Comparison of ENCODE assay signal across 29 cellular contexts in genomic region chr22:19412478-19412877, GRCh38. TPM values are rescaled to one million over a fixed set of nuclear protein-coding genes. Genes with fewer than 3 reads are reported as not detected.
DNase-seq lines count a peak whose midpoint lies in the region; ATAC-seq, FAIRE-seq and TF ChIP-seq lines count a peak whose summit lies in the region.
"Had no signal": no experiment of that assay in that cellular context is flagged by ENCODE, and none has a peak within 500 bp of the region (broad histone marks: within the 10 kb centered on the region; RNA-seq: fewer than 3 reads in every experiment).

No MANE protein-coding gene starts in this region.

- no peak for TF ChIP-seq EP300 in H1 (IDR thresholded peaks at IDR 0.05; ENCODE audit: borderline replicate concordance in 1 of 2, low read depth in 2 of 2, low read length in 2 of 2)

- 91% methylated on average over 4 of the region's 4 CpGs; no CpG with 5 or more reads in 1 of the 2 experiments for WGBS in H1 (ENCODE audit: extremely low coverage in 1 of 2, insufficient coverage in 1 of 2, insufficient read length in 1 of 2, insufficient replicate concordance in 2 of 2, low coverage in 1 of 2, low lambda C conversion rate in 2 of 2, missing lambda C conversion rate in 1 of 2), 2 experiments
- WGBS in thyroid gland, 2 donors, result 18 to 30% methylated on average over 4 of the region's 4 CpGs

- no peaks in the 10 kb centered on the region for H3K27me3 ChIP-seq in H1 (replicated peaks in 1 of 4; ENCODE audit: control insufficient read depth in 3 of 4, extremely low read depth in 1 of 4, insufficient read depth in 3 of 4, low read length in 3 of 4)
- H3K27me3 ChIP-seq in thyroid gland, result no peaks in the 10 kb centered on the region
- H3K27me3 ChIP-seq: body of pancreas had no signal

- peak overlapping the region; percentile 2 for H3K27ac Mint-ChIP-seq in activated CD4-positive, alpha-beta T cell treated with anti-CD3 and anti-CD28 coated beads, Interleukin-2, amount 10 ng/mL, durations not matched to agents 24 days and 14 days
- peak overlapping the region in 2 of 3 donors; percentile 36 to 41 for H3K27ac Mint-ChIP-seq in IgD-negative memory B cell
- no peak overlapping the region for H3K27ac Mint-ChIP-seq in stimulated activated naive B cell treated with anti-CD40 and anti-IgM and Interleukin-4, amounts not matched to agents 10 μg/mL and 1 μg/mL and 100 μg/mL, for 72 hours
- H3K27ac Mint-ChIP-seq: CD8-positive, alpha-beta T cell had no signal

- no peak for TF ChIP-seq CTCF in H1 (IDR thresholded peaks at IDR 0.05; ENCODE audit: control extremely low read depth in 1 of 3, insufficient read depth in 1 of 3, low read depth in 1 of 3, low read length in 3 of 3)
- TF ChIP-seq CTCF in thyroid gland (IDR thresholded peaks at IDR 0.05), result no peak

- H3K4me1 ChIP-seq in H1 (replicated peaks in 1 of 4; ENCODE audit: control insufficient read depth in 3 of 4, insufficient read depth in 4 of 4, low read length in 3 of 4) (no peaks in the 10 kb centered on the region; a peak in 1 of 7 replicates), thyroid gland (peaks cover 71 to 91% of the 10 kb centered on the region in 2 donors)
- H3K4me1 ChIP-seq: A549 had no signal

- no peaks in the 10 kb centered on the region for H3K9me3 ChIP-seq in H1 (ENCODE audit: insufficient read depth in 2 of 2, low read depth in 1 of 2, low read length in 1 of 2)
- no peaks in the 10 kb centered on the region for H3K9me3 ChIP-seq in thyroid gland
- H3K9me3 ChIP-seq: A549, body of pancreas, psoas muscle had no signal

- H3K9ac ChIP-seq in H1 (replicated peaks in 1 of 4; ENCODE audit: extremely low read depth in 1 of 4, low read depth in 3 of 4, low read length in 3 of 4), result no peak overlapping the region; a peak in 1 of 7 replicates

- CTCF ChIA-PET in H1 (lab: Charles Lee; ENCODE audit: partially characterized antibody), result interaction anchor here (0.5 to 1.2 kb wide), 3 partner anchors 20 to 55 kb away, joined by 3 to 6 read pairs (median 4); no protein-coding TSS in a partner anchor

- H3K9me3 Mint-ChIP-seq in activated CD4-positive, alpha-beta T cell treated with anti-CD3 and anti-CD28 coated beads, Interleukin-2, amount 10 ng/mL, durations not matched to agents 24 days and 14 days, result no peaks in the 10 kb centered on the region
- no peaks in the 10 kb centered on the region for H3K9me3 Mint-ChIP-seq in IgD-negative memory B cell
- no peaks in the 10 kb centered on the region for H3K9me3 Mint-ChIP-seq in stimulated activated naive B cell treated with anti-CD40 and anti-IgM and Interleukin-4, amounts not matched to agents 10 μg/mL and 1 μg/mL and 100 μg/mL, for 72 hours
- H3K9me3 Mint-ChIP-seq: activated T-cell treated with anti-CD3 and anti-CD28 coated beads, Interleukin-2, amount 50 U/mL, for 24 hours; CD8-positive, alpha-beta T cell; naive thymus-derived CD4-positive, alpha-beta T cell had no signal

- H3K27ac ChIP-seq in H1 (ENCODE audit: low read depth, low read length), result no peak overlapping the region
- H3K27ac ChIP-seq in thyroid gland, result peak overlapping the region; percentile 84 to 97 (median 89)
- H3K27ac ChIP-seq: A549, body of pancreas, psoas muscle had no signal

- H3K4me2 ChIP-seq in H1 (ENCODE audit: insufficient read depth in 1 of 2, low read depth in 2 of 2, low read length in 2 of 2), result no peak overlapping the region
- H3K4me2 ChIP-seq: A549 had no signal

- no peak for ATAC-seq in stimulated activated naive B cell treated with anti-CD40 and anti-IgM and Interleukin-4, amounts not matched to agents 10 μg/mL and 1 μg/mL and 100 μg/mL, for 72 hours (replicated peaks)
- ATAC-seq in GM21737 (IDR thresholded peaks at IDR 0.05; ENCODE audit: unreplicated experiment), result no peak
- ATAC-seq: A549; body of pancreas; CD8-positive, alpha-beta T cell; HCT116; naive thymus-derived CD4-positive, alpha-beta T cell; psoas muscle had no signal

- H2BK12ac ChIP-seq in H1 (ENCODE audit: low read depth, low read length), result 0 out of 2 replicates have a peak overlapping the region, but pooled peaks have one; percentile 52

- no peak overlapping the region for H4K8ac ChIP-seq in H1 (ENCODE audit: extremely low read depth, insufficient read depth, low read length)

- no peak overlapping the region for H3K56ac ChIP-seq in H1 (replicated peaks; ENCODE audit: insufficient read length, low read depth, low read length)

- TF ChIP-seq POLR2A in H1 (IDR thresholded peaks at IDR 0.05; ENCODE audit: control extremely low read depth in 1 of 2, low read depth in 2 of 2, low read length in 2 of 2), result no peak
- peak in 1 of 2 donors; percentile 82 for TF ChIP-seq POLR2A in thyroid gland (IDR thresholded peaks at IDR 0.05)

- peaks cover 10 to 67% of the 10 kb centered on the region in 2 experiments for H3K79me2 ChIP-seq in H1 (ENCODE audit: control insufficient read depth in 1 of 2, insufficient read depth in 2 of 2, low read length in 2 of 2)

- H2BK15ac ChIP-seq in H1 (ENCODE audit: low read length), result no peak overlapping the region

- no peak overlapping the region for H4K5ac ChIP-seq in H1 (ENCODE audit: insufficient read length, low read depth, low read length)

- intact Hi-C loops in activated CD4-positive, alpha-beta T cell treated with anti-CD3 and anti-CD28 coated beads, Interleukin-2, amount 10 ng/mL, durations not matched to agents 24 days and 14 days (cut with micrococcal nuclease), result no loop called here
- intact Hi-C loops in thyroid gland (cut with DNase I), result no loop called here

- H3K4me3 ChIP-seq in H1 (ENCODE audit: extremely low read depth in 1 of 4, insufficient read depth in 2 of 4, low read depth in 3 of 4, low read length in 4 of 4) (no peak overlapping the region), thyroid gland (replicated peaks in 1 of 3) (no peak overlapping the region)
- H3K4me3 ChIP-seq: A549, body of pancreas, lung, psoas muscle had no signal

- no peak overlapping the region for H4K91ac ChIP-seq in H1 (replicated peaks; ENCODE audit: insufficient read length, low read length)

- no peak overlapping the region for H3K23ac ChIP-seq in H1 (ENCODE audit: insufficient read length)

- no peaks in the 10 kb centered on the region for H3K23me2 ChIP-seq in H1 (ENCODE audit: low read depth, low read length)

- H3K14ac ChIP-seq in H1 (ENCODE audit: insufficient read length), result no peak overlapping the region

- no peak overlapping the region for H2BK5ac ChIP-seq in H1 (ENCODE audit: low read depth, low read length)

- H3K4me1 Mint-ChIP-seq in activated CD4-positive, alpha-beta T cell treated with anti-CD3 and anti-CD28 coated beads, Interleukin-2, amount 10 ng/mL, durations not matched to agents 24 days and 14 days, result peaks cover 19% of the 10 kb centered on the region
- peaks cover 4 to 17% (median 13%) of the 10 kb centered on the region in 3 donors for H3K4me1 Mint-ChIP-seq in IgD-negative memory B cell
- H3K4me1 Mint-ChIP-seq in stimulated activated naive B cell treated with anti-CD40 and anti-IgM and Interleukin-4, amounts not matched to agents 10 μg/mL and 1 μg/mL and 100 μg/mL, for 72 hours, result peaks cover 13 to 18% of the 10 kb centered on the region in 2 donors

- H3K27me3 Mint-ChIP-seq in activated CD4-positive, alpha-beta T cell treated with anti-CD3 and anti-CD28 coated beads, Interleukin-2, amount 10 ng/mL, durations not matched to agents 24 days and 14 days, result no peaks in the 10 kb centered on the region
- no peaks in the 10 kb centered on the region for H3K27me3 Mint-ChIP-seq in IgD-negative memory B cell
- no peaks in the 10 kb centered on the region for H3K27me3 Mint-ChIP-seq in stimulated activated naive B cell treated with anti-CD40 and anti-IgM and Interleukin-4, amounts not matched to agents 10 μg/mL and 1 μg/mL and 100 μg/mL, for 72 hours
- H3K27me3 Mint-ChIP-seq: activated T-cell treated with anti-CD3 and anti-CD28 coated beads, Interleukin-2, amount 50 U/mL, for 24 hours; naive thymus-derived CD4-positive, alpha-beta T cell had no signal

- H2BK120ac ChIP-seq in H1 (replicated peaks; ENCODE audit: low read depth, low read length), result no peak overlapping the region

- H3K4ac ChIP-seq in H1 (replicated peaks; ENCODE audit: insufficient read length, low read depth, low read length), result no peak overlapping the region

- no peak overlapping the region for H3K4me3 Mint-ChIP-seq in activated CD4-positive, alpha-beta T cell treated with anti-CD3 and anti-CD28 coated beads, Interleukin-2, amount 10 ng/mL, durations not matched to agents 24 days and 14 days
- no peak overlapping the region for H3K4me3 Mint-ChIP-seq in IgD-negative memory B cell
- no peak overlapping the region for H3K4me3 Mint-ChIP-seq in stimulated activated naive B cell treated with anti-CD40 and anti-IgM and Interleukin-4, amounts not matched to agents 10 μg/mL and 1 μg/mL and 100 μg/mL, for 72 hours
- H3K4me3 Mint-ChIP-seq: activated T-cell treated with anti-CD3 and anti-CD28 coated beads, Interleukin-2, amount 50 U/mL, for 24 hours; CD8-positive, alpha-beta T cell; naive thymus-derived CD4-positive, alpha-beta T cell had no signal

- peaks cover 26% of the 10 kb centered on the region for H3K36me3 Mint-ChIP-seq in activated CD4-positive, alpha-beta T cell treated with anti-CD3 and anti-CD28 coated beads, Interleukin-2, amount 10 ng/mL, durations not matched to agents 24 days and 14 days (ENCODE audit: low read depth)
- peaks cover 6% of the 10 kb centered on the region for H3K36me3 Mint-ChIP-seq in IgD-negative memory B cell
- peaks cover 20 to 32% of the 10 kb centered on the region in 2 donors for H3K36me3 Mint-ChIP-seq in stimulated activated naive B cell treated with anti-CD40 and anti-IgM and Interleukin-4, amounts not matched to agents 10 μg/mL and 1 μg/mL and 100 μg/mL, for 72 hours

- H3K18ac ChIP-seq in H1 (ENCODE audit: extremely low read depth, low read length), result 0 out of 2 replicates have a peak overlapping the region, but pooled peaks have one; percentile 63

- no peak for FAIRE-seq in H1 (lab: Jason Lieb, UNC)
- FAIRE-seq: A549, GM12892, RCC 7860 had no signal

- POLR2A ChIA-PET in H1 (lab: Charles Lee; ENCODE audit: partially characterized antibody), result interaction anchor here (1.3 to 4.8 kb wide), 3 partner anchors 13 to 19 kb away, joined by 3 to 24 read pairs (median 14); partner anchors contain the start of genes HIRA and MRPL40

- H2BK20ac ChIP-seq in H1 (ENCODE audit: low read length), result no peak overlapping the region

- H3K36me3 ChIP-seq in H1 (ENCODE audit: control insufficient read depth in 2 of 4, insufficient read depth in 4 of 4, low read length in 3 of 4) (peaks cover 5 to 19% (median 13%) of the 10 kb centered on the region in 4 experiments; a peak in 7 of 8 replicates), thyroid gland (peaks cover 15 to 20% of the 10 kb centered on the region in 2 donors)

- no peak for TF ChIP-seq RAD21 in H1 (IDR thresholded peaks at IDR 0.05 in 1 of 2, conservative IDR thresholded peaks at IDR 0.05 in 1 of 2; ENCODE audit: low read depth in 2 of 2, low read length in 2 of 2)

- no peak overlapping the region for H2AFZ ChIP-seq in H1 (ENCODE audit: low read length)

- H3K79me1 ChIP-seq in H1 (ENCODE audit: low read depth, low read length), result peaks cover 20% of the 10 kb centered on the region

- no peak for DNase-seq in activated CD4-positive, alpha-beta T cell treated with anti-CD3 and anti-CD28 coated beads, Interleukin-2, amount 10 ng/mL, durations not matched to agents 24 days and 14 days
- no peak for DNase-seq in activated CD4-positive, alpha-beta T cell treated with anti-CD3 and anti-CD28 coated beads, Interleukin-2, amount 50 U/mL, for 4 hours
- DNase-seq in H1 (ENCODE audit: low read depth in 1 of 2, low spot score in 2 of 2), result no peak
- peak; percentile 78 to 88 for DNase-seq in thyroid gland
- no peak for DNase-seq in stimulated activated naive B cell treated with anti-CD40 and anti-IgM and Interleukin-4, amounts not matched to agents 10 μg/mL and 1 μg/mL and 100 μg/mL, for 72 hours
- no peak for DNase-seq in T-helper 2 cell
- DNase-seq: activated naive CD4-positive, alpha-beta T cell treated with Interleukin-2 at 50 U/mL for 16 hours; activated T-cell treated with anti-CD3 and anti-CD28 coated beads, Interleukin-2, amount 50 U/mL, for 24 hours; body of pancreas; CD8-positive, alpha-beta T cell; DMS 273 treated with DMSO at 0.1 percent for 48 hours; hippocampal formation; naive thymus-derived CD4-positive, alpha-beta T cell; NCI-H1436 treated with DMSO at 0.1 percent for 48 hours; NCI-H2081 treated with DMSO at 0.1 percent for 48 hours; NCI-H446; NCI-H82; occipital lobe; psoas muscle; SHP77 treated with DMSO at 0.1 percent for 48 hours; stimulated activated CD4-positive, alpha-beta T cell treated with anti-CD3 and anti-CD28 coated beads, Interleukin-4, amount 100 ng/mL, for 1 hour; T-helper 9 cell had no signal

- H4K20me1 ChIP-seq in H1 (replicated peaks in 1 of 2; ENCODE audit: control insufficient read depth in 1 of 2, insufficient read depth in 2 of 2, low read length in 2 of 2), result peaks cover 13 to 22% of the 10 kb centered on the region in 2 experiments

- no peak overlapping the region for H2AK5ac ChIP-seq in H1 (ENCODE audit: low read depth, low read length)

RNA-seq across cellular contexts. Expression of gene HIRA, which starts 19.1 kb away (rescaled TPM):
- total RNA-seq in activated CD4-positive, alpha-beta T cell treated with anti-CD3 and anti-CD28 coated beads, Interleukin-2, amount 10 ng/mL, durations not matched to agents 24 days and 14 days, result 42.6 and 45.0 TPM in 2 replicates
- 6.3 TPM for polyA plus RNA-seq in IgD-negative memory B cell
- 61.1 and 67.2 TPM in 2 replicates for total RNA-seq in H1 (2021; fragmentation: NEBNext Ultra II Directional; extraction: Animal tissue kit (Norgen Biotek cat#: 25700))
- polyA plus RNA-seq in H1 (2011; rRNA removed), result 34.9 and 50.7 TPM in 2 replicates
- 47.2 TPM for polyA plus RNA-seq in H1 (2011; cell fraction: cytosol; rRNA removed)
- 60.2 TPM for polyA plus RNA-seq in H1 (2011; cell fraction: nucleus; rRNA removed)
- polyA plus RNA-seq in H1 (2012, experiment 1 of 2), result 36.1 to 48.0 TPM (median 45.3 TPM) in 4 replicates
- polyA plus RNA-seq in H1 (2012, experiment 2 of 2), result 23.8 TPM
- 24.5 TPM for polyA plus RNA-seq in H1 (2013, experiment 1 of 2)
- polyA plus RNA-seq in H1 (2013, experiment 2 of 2), result 25.6 TPM
- 42.8 and 56.0 TPM in 2 replicates for polyA minus RNA-seq in H1 (2011; rRNA and poly(A)+ RNA removed)
- polyA minus RNA-seq in H1 (2011; cell fraction: cytosol; rRNA and poly(A)+ RNA removed), result 26.5 TPM
- 19.7 TPM for polyA minus RNA-seq in H1 (2011; cell fraction: nucleus; rRNA and poly(A)+ RNA removed)
- 100 to 1,000 TPM in 2 of 4 donors, 10 to 100 TPM in 2; 63.8 to 139 (median 107) TPM for total RNA-seq in thyroid gland

RNA-seq across cellular contexts. Expression of gene MRPL40, which starts 19.9 kb away (rescaled TPM):
- 35.2 and 37.6 TPM in 2 replicates for total RNA-seq in activated CD4-positive, alpha-beta T cell treated with anti-CD3 and anti-CD28 coated beads, Interleukin-2, amount 10 ng/mL, durations not matched to agents 24 days and 14 days
- 75.6 TPM for polyA plus RNA-seq in IgD-negative memory B cell
- total RNA-seq in H1 (2021; fragmentation: NEBNext Ultra II Directional; extraction: Animal tissue kit (Norgen Biotek cat#: 25700)), result 14.5 and 18.5 TPM in 2 replicates
- 8.4 and 12.4 TPM in 2 replicates for polyA plus RNA-seq in H1 (2011; rRNA removed)
- polyA plus RNA-seq in H1 (2011; cell fraction: cytosol; rRNA removed), result 13.4 TPM
- polyA plus RNA-seq in H1 (2011; cell fraction: nucleus; rRNA removed), result 9.0 TPM
- polyA plus RNA-seq in H1 (2012, experiment 1 of 2), result 18.5 to 21.2 TPM (median 20.0 TPM) in 4 replicates
- 11.4 TPM for polyA plus RNA-seq in H1 (2012, experiment 2 of 2)
- 20.2 TPM for polyA plus RNA-seq in H1 (2013, experiment 1 of 2)
- polyA plus RNA-seq in H1 (2013, experiment 2 of 2), result 20.7 TPM
- polyA minus RNA-seq in H1 (2011; rRNA and poly(A)+ RNA removed), result 5.3 and 5.8 TPM in 2 replicates
- 3.2 TPM for polyA minus RNA-seq in H1 (2011; cell fraction: cytosol; rRNA and poly(A)+ RNA removed)
- 5.4 TPM for polyA minus RNA-seq in H1 (2011; cell fraction: nucleus; rRNA and poly(A)+ RNA removed)
- 10 to 100 TPM; 37.5 to 69.3 (median 48.7) TPM for total RNA-seq in thyroid gland

RNA-seq across cellular contexts. Expression of gene C22orf39, which starts 35.0 kb away (rescaled TPM):
- total RNA-seq in activated CD4-positive, alpha-beta T cell treated with anti-CD3 and anti-CD28 coated beads, Interleukin-2, amount 10 ng/mL, durations not matched to agents 24 days and 14 days, result 25.7 and 28.5 TPM in 2 replicates
- polyA plus RNA-seq in IgD-negative memory B cell (49.6 TPM), H1 (2011; rRNA removed) (27.7 and 30.1 TPM in 2 replicates)
- 22.7 and 28.2 TPM in 2 replicates for total RNA-seq in H1 (2021; fragmentation: NEBNext Ultra II Directional; extraction: Animal tissue kit (Norgen Biotek cat#: 25700))
- polyA plus RNA-seq in H1 (2011; cell fraction: cytosol; rRNA removed), result 30.9 TPM
- polyA plus RNA-seq in H1 (2011; cell fraction: nucleus; rRNA removed), result 25.1 TPM
- 25.3 to 29.0 TPM (median 26.2 TPM) in 4 replicates for polyA plus RNA-seq in H1 (2012, experiment 1 of 2)
- 15.9 TPM for polyA plus RNA-seq in H1 (2012, experiment 2 of 2)
- 23.5 TPM for polyA plus RNA-seq in H1 (2013, experiment 1 of 2)
- 23.6 TPM for polyA plus RNA-seq in H1 (2013, experiment 2 of 2)
- polyA minus RNA-seq in H1 (2011; rRNA and poly(A)+ RNA removed), result 46.6 and 48.7 TPM in 2 replicates
- 12.1 TPM for polyA minus RNA-seq in H1 (2011; cell fraction: cytosol; rRNA and poly(A)+ RNA removed)
- polyA minus RNA-seq in H1 (2011; cell fraction: nucleus; rRNA and poly(A)+ RNA removed), result 28.4 TPM
- 10 to 100 TPM; 66.9 to 90.0 (median 83.1) TPM for total RNA-seq in thyroid gland

Comparison
In these comparisons a context has a peak if more than half of its experiments do, and no peak if none do; other contexts are left out.
1. DNase-seq: peak in thyroid gland (2 of 2); none in activated CD4-positive, alpha-beta T cell treated with anti-CD3 and anti-CD28 coated beads, Interleukin-2, amount 10 ng/mL, durations not matched to agents 24 days and 14 days (single experiment), activated CD4-positive, alpha-beta T cell treated with anti-CD3 and anti-CD28 coated beads, Interleukin-2, amount 50 U/mL, for 4 hours (0 of 2), H1 (0 of 2), stimulated activated naive B cell treated with anti-CD40 and anti-IgM and Interleukin-4, amounts not matched to agents 10 μg/mL and 1 μg/mL and 100 μg/mL, for 72 hours (single experiment) and T-helper 2 cell (0 of 5).